In genomic region chr19:32053366-32053765, GRCh38 we compare ENCODE assay signal across 25 cellular contexts.
"Had no signal": no experiment of that assay in that cellular context is flagged by ENCODE, and none has a peak within 500 bp of the region (broad histone marks: within the 10 kb centered on the region; RNA-seq: fewer than 3 reads in every experiment).

No MANE protein-coding gene starts in this region.

- H3K9me3 ChIP-seq: heart left ventricle, left lung, lower lobe of right lung, mucosa of descending colon, pancreas, prostate gland, stomach, testis, thyroid gland, transverse colon, upper lobe of left lung had no signal

- H3K9me3 Mint-ChIP-seq: natural killer cell treated with Interleukin-12 subunit alpha and Interleukin-12 subunit beta and Interleukin-15 and Interleukin-18, amount 100 ng/mL, for 72 hours had no signal

- H3K27ac Mint-ChIP-seq: immature natural killer cell; natural killer cell treated with Interleukin-12 subunit alpha and Interleukin-12 subunit beta and Interleukin-15 and Interleukin-18, amount 100 ng/mL, for 72 hours; stimulated activated naive B cell treated with anti-CD40 and anti-IgM and Interleukin-4, amounts not matched to agents 10 μg/mL and 1 μg/mL and 100 μg/mL, for 72 hours had no signal

- H3K36me3 Mint-ChIP-seq: immature natural killer cell; naive thymus-derived CD4-positive, alpha-beta T cell; natural killer cell treated with Interleukin-12 subunit alpha and Interleukin-12 subunit beta and Interleukin-15 and Interleukin-18, amount 100 ng/mL, for 72 hours; stimulated activated naive B cell treated with anti-CD40 and anti-IgM and Interleukin-4, amounts not matched to agents 10 μg/mL and 1 μg/mL and 100 μg/mL, for 72 hours had no signal

- H3K4me3 Mint-ChIP-seq: immature natural killer cell; naive thymus-derived CD4-positive, alpha-beta T cell; natural killer cell treated with Interleukin-12 subunit alpha and Interleukin-12 subunit beta and Interleukin-15 and Interleukin-18, amount 100 ng/mL, for 72 hours; stimulated activated naive B cell treated with anti-CD40 and anti-IgM and Interleukin-4, amounts not matched to agents 10 μg/mL and 1 μg/mL and 100 μg/mL, for 72 hours had no signal

- DNase-seq: heart left ventricle; immature natural killer cell; kidney; left colon; left lung; lower lobe of right lung; midbrain; mucosa of descending colon; naive thymus-derived CD4-positive, alpha-beta T cell; pancreas; retina; right cardiac atrium; small intestine; stimulated activated CD4-positive, alpha-beta T cell treated with anti-CD3 and anti-CD28 coated beads, Interleukin-1b, Interleukin-23, amount 100 ng/mL, for 48 hours; stimulated activated CD4-positive, alpha-beta T cell treated with anti-CD3 and anti-CD28 coated beads, Interleukin-2, amount 100 ng/mL, for 48 hours; stimulated activated CD4-positive, alpha-beta T cell treated with anti-CD3 and anti-CD28 coated beads, Interleukin-4, amount 100 ng/mL, for 4 hours; stimulated activated naive B cell treated with anti-CD40 and anti-IgM and Interleukin-4, amounts not matched to agents 10 μg/mL and 1 μg/mL and 100 μg/mL, for 72 hours; stimulated activated naive CD8-positive, alpha-beta T cell treated with anti-CD3 and anti-CD28 coated beads, Interleukin-15, Interleukin-2, amounts not matched to agents 100 U/mL and 50 U/mL, for 24 hours; stomach; testis; thyroid gland; transverse colon; upper lobe of left lung had no signal

- H3K27me3 ChIP-seq: heart left ventricle, left lung, pancreas, testis, thyroid gland, transverse colon, upper lobe of left lung had no signal

- H3K4me1 Mint-ChIP-seq: immature natural killer cell; naive thymus-derived CD4-positive, alpha-beta T cell; stimulated activated naive B cell treated with anti-CD40 and anti-IgM and Interleukin-4, amounts not matched to agents 10 μg/mL and 1 μg/mL and 100 μg/mL, for 72 hours had no signal

- H3K27me3 Mint-ChIP-seq: stimulated activated naive B cell treated with anti-CD40 and anti-IgM and Interleukin-4, amounts not matched to agents 10 μg/mL and 1 μg/mL and 100 μg/mL, for 72 hours had no signal

- H3K4me1 ChIP-seq: heart left ventricle, left lung, lower lobe of right lung, pancreas, prostate gland, stomach, testis, thyroid gland, transverse colon, upper lobe of left lung had no signal

- H3K4me3 ChIP-seq: heart left ventricle, left lung, lower lobe of right lung, mucosa of descending colon, pancreas, prostate gland, stomach, testis, thyroid gland, transverse colon, upper lobe of left lung had no signal

- H3K27ac ChIP-seq: heart left ventricle, left lung, lower lobe of right lung, pancreas, prostate gland, stomach, testis, thyroid gland, transverse colon, upper lobe of left lung had no signal

- H3K36me3 ChIP-seq: heart left ventricle, left lung, lower lobe of right lung, pancreas, prostate gland, stomach, thyroid gland, transverse colon, upper lobe of left lung had no signal
